Comparison of ENCODE assay signal across 9 cellular contexts in genomic region chr14:97306785-97307246, GRCh38.
DNase-seq lines count a peak whose midpoint lies in the region; ATAC-seq, FAIRE-seq and TF ChIP-seq lines count a peak whose summit lies in the region.
"Had no signal": no experiment of that assay in that cellular context is flagged by ENCODE, and none has a peak within 500 bp of the region (broad histone marks: within the 10 kb centered on the region; RNA-seq: fewer than 3 reads in every experiment).

No MANE protein-coding gene starts in this region.

- no peak for TF ChIP-seq RAD21 in GM12878 (IDR thresholded peaks at IDR 0.05; ENCODE audit: insufficient read depth, low read depth, low read length)

- no peak overlapping the region for H2AFZ ChIP-seq in GM12878 (ENCODE audit: control insufficient read depth, low read depth, low read length)

- RAD21 ChIA-PET in GM12878 (lab: Charles Lee; ENCODE audit: unreplicated experiment), result interaction anchor here (0.9 to 11.2 kb wide), 18 partner anchors 9 to 399 kb away, joined by 3 to 214 read pairs (median 6); no protein-coding TSS in a partner anchor

- intact Hi-C loops in GM12878 (cut with micrococcal nuclease; ENCODE audit: unreplicated experiment), result loop anchor here (1.0 to 10.0 kb wide), 8 partner anchors 25 to 318 kb away; no protein-coding TSS in a partner anchor

- H4K20me1 ChIP-seq in GM12878 (ENCODE audit: control insufficient read depth, insufficient read depth), result no peaks in the 10 kb centered on the region

- CTCF ChIA-PET in GM12878 (lab: Yijun Ruan, JAX), result interaction anchor here (0.6 to 2.6 kb wide), 8 partner anchors 8 to 1959 kb away, joined by 3 to 11 read pairs (median 4); no protein-coding TSS in a partner anchor

- 0 out of 4 replicates have a peak, but pooled peaks have one; percentile 10 to 29 for TF ChIP-seq EP300 in GM12878 (IDR thresholded peaks at IDR 0.05; ENCODE audit: borderline replicate concordance in 1 of 2, control insufficient read depth in 1 of 2, low read depth in 2 of 2, low read length in 2 of 2)

- 15% methylated on average over 4 of the region's 4 CpGs for WGBS in GM12878 (ENCODE audit: insufficient coverage, insufficient replicate concordance, low lambda C conversion rate, missing lambda C conversion rate)

- peak; percentile 65 for ATAC-seq in GM19455 (IDR thresholded peaks at IDR 0.05; ENCODE audit: unreplicated experiment)
- ATAC-seq in GM12878, result peak; percentile 68
- no peak for ATAC-seq in HG02973 (IDR thresholded peaks at IDR 0.05; ENCODE audit: unreplicated experiment)
- no peak for ATAC-seq in HG02970 (IDR thresholded peaks at IDR 0.05; ENCODE audit: low FRiP score, unreplicated experiment)

- peak overlapping the region; percentile 91 for H3K27ac ChIP-seq in GM12878 (ENCODE audit: control insufficient read depth, insufficient read depth)

- H3K79me2 ChIP-seq in GM12878 (ENCODE audit: control insufficient read depth, insufficient read depth, low read length), result no peaks in the 10 kb centered on the region

- in situ Hi-C loops in GM12878 (cut with MboI), result no loop called here

- SMC1A ChIA-PET in GM12878 (lab: Charles Lee; ENCODE audit: uncharacterized antibody, unreplicated experiment), result interaction anchor here (0.7 to 11.9 kb wide), 32 partner anchors 9 to 177 kb away, joined by 3 to 133 read pairs (median 5); no protein-coding TSS in a partner anchor

- FAIRE-seq in GM12878 (lab: Jason Lieb, UNC) (peak; percentile 61), H54 (lab: Jason Lieb, UNC) (no peak)

- H3K4me3 ChIP-seq in GM12865 (ENCODE audit: low read depth, low read length) (0 out of 2 replicates have a peak overlapping the region, but pooled peaks have one; percentile 28), GM12878 (no peak overlapping the region)

- H3K27me3 ChIP-seq in GM12878 (replicated peaks in 1 of 2; ENCODE audit: control insufficient read depth in 2 of 2, insufficient read depth in 2 of 2, low read length in 1 of 2), result no peaks in the 10 kb centered on the region

- POLR2A ChIA-PET in GM12878 (lab: Charles Lee), result interaction anchor here (0.5 to 2.7 kb wide), 11 partner anchors 9 to 444 kb away, joined by 3 to 16 read pairs (median 5); no protein-coding TSS in a partner anchor

- no peaks in the 10 kb centered on the region for H3K36me3 ChIP-seq in GM12878 (ENCODE audit: control insufficient read depth in 2 of 2, insufficient read depth in 2 of 2, low read length in 1 of 2)

- H3K4me2 ChIP-seq in GM12878 (ENCODE audit: control insufficient read depth, insufficient read depth), result peak overlapping the region; percentile 11; the same call in 1 of the 2 replicates

- peaks cover 13% of the 10 kb centered on the region for H3K4me1 ChIP-seq in GM12878 (ENCODE audit: control insufficient read depth, insufficient read depth, low read length)
- H3K4me1 ChIP-seq: Caco-2 had no signal

- no peaks in the 10 kb centered on the region for H3K9me3 ChIP-seq in GM12878 (replicated peaks; ENCODE audit: control insufficient read depth, insufficient read depth, low read length)
- H3K9me3 ChIP-seq: Caco-2 had no signal

- TF ChIP-seq POLR2A in GM12878 (IDR thresholded peaks at IDR 0.05; ENCODE audit: low read depth, low read length) (no peak), H54 (IDR thresholded peaks at IDR 0.05; ENCODE audit: low read depth, low read length) (no peak)

- BruUV-seq in GM12878 (replicated peaks; lab: Mats Ljungman, UMichigan), result no TSS peak

- peak; percentile 92 for DNase-seq in GM12865 (ENCODE audit: low read depth)
- DNase-seq in HT1080 (ENCODE audit: low read depth), result peak; percentile 8
- DNase-seq in GM12878 (ENCODE audit: low read depth, low spot score), result peak; percentile 67
- DNase-seq in DMS 273 treated with DMSO at 0.1 percent for 48 hours (lab: John Stamatoyannopoulos, UW), result no peak
- DNase-seq in H54 (ENCODE audit: insufficient read length, low spot score), result no peak
- DNase-seq: Caco-2 had no signal

- peak overlapping the region; percentile 54; the same call in 1 of the 2 replicates for H3K9ac ChIP-seq in GM12878 (ENCODE audit: control insufficient read depth, insufficient read depth, low read length)

- TF ChIP-seq CTCF in GM12865 (IDR thresholded peaks at IDR 0.05; ENCODE audit: insufficient read depth, low read depth, low read length, missing control alignments) (no peak), GM12878 (IDR thresholded peaks at IDR 0.05 in 2 of 3, conservative IDR thresholded peaks at IDR 0.05 in 1 of 3; ENCODE audit: control insufficient read depth in 2 of 3, extremely low read depth in 1 of 3, insufficient read depth in 1 of 3, low read depth in 3 of 3, low read length in 3 of 3) (no peak)

TF ChIP-seq in GM12878, 131 proteins besides CTCF, POLR2A, EP300 and RAD21 (continues in another document):
- peak; percentile 79 for TF ChIP-seq SPI1 (IDR thresholded peaks at IDR 0.05; ENCODE audit: borderline replicate concordance, insufficient read depth, low read depth, low read length)
- peak; percentile 27 for TF ChIP-seq TCF12 (IDR thresholded peaks at IDR 0.05; ENCODE audit: low read depth, low read length)
- no peak for TF ChIP-seq SIN3A (IDR thresholded peaks at IDR 0.05; ENCODE audit: low read depth, low read length)
- peak; percentile 89 for TF ChIP-seq NFIC (IDR thresholded peaks at IDR 0.05; ENCODE audit: low read depth, low read length)
- TF ChIP-seq CREB1 (IDR thresholded peaks at IDR 0.05; ENCODE audit: low read depth), result peak; percentile 27; the same call in 1 of the 2 replicates
- 0 out of 2 replicates have a peak, but pooled peaks have one; percentile 0 for TF ChIP-seq ASH2L (IDR thresholded peaks at IDR 0.05; ENCODE audit: borderline replicate concordance, low read depth)
- TF ChIP-seq IKZF2 (IDR thresholded peaks at IDR 0.05), result peak in 1 of 2 experiments; percentile 17; a peak in 1 of 4 replicates
- 0 out of 2 replicates have a peak, but pooled peaks have one; percentile 21 for TF ChIP-seq BCL11A (IDR thresholded peaks at IDR 0.05; ENCODE audit: low read depth, low read length)
- no peak for TF ChIP-seq CBFB (IDR thresholded peaks at IDR 0.05; ENCODE audit: low read depth)
- TF ChIP-seq TCF3 (IDR thresholded peaks at IDR 0.05; ENCODE audit: borderline replicate concordance, insufficient read depth, low read depth, low read length), result peak; percentile 46; the same call in 1 of the 2 replicates
- 0 out of 2 replicates have a peak, but pooled peaks have one; percentile 14 for TF ChIP-seq CREM (IDR thresholded peaks at IDR 0.05; ENCODE audit: low read depth)
- TF ChIP-seq TBL1XR1 (IDR thresholded peaks at IDR 0.05; ENCODE audit: low read depth, low read length), result peak; percentile 24; the same call in 1 of the 2 replicates
- peak; percentile 69 for TF ChIP-seq RUNX3 (IDR thresholded peaks at IDR 0.05; ENCODE audit: low read length)
- TF ChIP-seq ZBTB33 (IDR thresholded peaks at IDR 0.05), result no peak
- TF ChIP-seq BHLHE40 (IDR thresholded peaks at IDR 0.05; ENCODE audit: borderline replicate concordance in 1 of 2, low read depth in 2 of 2, low read length in 1 of 2), result peak; percentile 22 to 28; a peak in 2 of 4 replicates
- peak; percentile 76 for TF ChIP-seq BCL3 (IDR thresholded peaks at IDR 0.05; ENCODE audit: borderline replicate concordance, insufficient read depth, low read depth, low read length, poor library complexity, severe bottlenecking)
- TF ChIP-seq ATF2 (IDR thresholded peaks at IDR 0.05; ENCODE audit: low read length), result peak; percentile 66
- TF ChIP-seq ZBED1 (IDR thresholded peaks at IDR 0.05; ENCODE audit: borderline replicate concordance), result peak; percentile 81
- TF ChIP-seq HCFC1 (IDR thresholded peaks at IDR 0.05; ENCODE audit: low read length), result no peak
- no peak for TF ChIP-seq MAX (IDR thresholded peaks at IDR 0.05; ENCODE audit: low read depth, low read length)
- TF ChIP-seq JUND (IDR thresholded peaks at IDR 0.05; ENCODE audit: low read depth, low read length), result no peak

Comparison
In these comparisons a context has a peak if more than half of its experiments do, and no peak if none do; other contexts are left out.
1. DNase-seq: peak in GM12865 (single experiment), HT1080 (single experiment) and GM12878 (single experiment); none in DMS 273 treated with DMSO at 0.1 percent for 48 hours (single experiment) and H54 (single experiment).
2. ATAC-seq: peak in GM19455 (single experiment) and GM12878 (single experiment); none in HG02973 (single experiment) and HG02970 (single experiment).